10 cellular contexts compared by ENCODE assay signal in genomic region chr3:16400143-16400935, GRCh38.
A peak's percentile ranks its signal among the peaks of the same experiment; 100 is the strongest.
DNase-seq lines count a peak whose midpoint lies in the region; ATAC-seq and TF ChIP-seq lines count a peak whose summit lies in the region.
"Had no signal": no experiment of that assay in that cellular context is flagged by ENCODE, and none has a peak within 500 bp of the region (broad histone marks: within the 10 kb centered on the region; RNA-seq: fewer than 3 reads in every experiment).

No MANE protein-coding gene starts in this region.

- TF ChIP-seq CTCF in colonic mucosa (IDR thresholded peaks at IDR 0.05): no peak
- no peak for TF ChIP-seq CTCF in vagina (IDR thresholded peaks at IDR 0.05)

- DNase-seq in Right ventricle myocardium inferior (ENCODE audit: missing footprints) (no peak), cardiac septum (ENCODE audit: low spot score) (no peak), colonic mucosa (no peak), vagina (ENCODE audit: extremely low spot score in 2 of 2) (no peak), NCI-H748 (lab: John Stamatoyannopoulos, UW; ENCODE audit: unreplicated experiment) (no peak), GM03348 (ENCODE audit: low spot score) (no peak)
- no peak for DNase-seq in naive thymus-derived CD8-positive, alpha-beta T cell
- DNase-seq in stimulated activated CD8-positive, alpha-beta memory T cell treated with anti-CD3 and anti-CD28 coated beads, Interleukin-4, amount 100 ng/mL, for 48 hours: no peak
- DNase-seq: activated CD4-positive, alpha-beta T cell treated with anti-CD3 and anti-CD28 coated beads for 1 hour; stimulated activated CD4-positive, alpha-beta T cell treated with anti-CD3 and anti-CD28 coated beads, Interleukin-2, amount 100 ng/mL, for 24 hours had no signal

- H3K4me3 Mint-ChIP-seq in naive thymus-derived CD8-positive, alpha-beta T cell: no peak overlapping the region

- H3K9ac ChIP-seq in colonic mucosa (ENCODE audit: low read depth in 2 of 2, low read length in 2 of 2): no peak overlapping the region

- intact Hi-C loops in Right ventricle myocardium inferior (cut with DNase I) (no loop called here), cardiac septum (cut with DNase I) (no loop called here), colonic mucosa (cut with DNase I) (no loop called here), vagina (cut with DNase I) (no loop called here)

- H3K9me3 ChIP-seq in colonic mucosa (no peaks in the 10 kb centered on the region), vagina (no peaks in the 10 kb centered on the region)

- peak overlapping the region; percentile 27 for H3K27ac ChIP-seq in colonic mucosa
- H3K27ac ChIP-seq in vagina: peak overlapping the region; percentile 61

- POLR2A ChIA-PET in naive thymus-derived CD8-positive, alpha-beta T cell (lab: Charles Lee): no interaction called here

- TF ChIP-seq POLR2A in vagina (IDR thresholded peaks at IDR 0.05): no peak

- no peak overlapping the region for H3K4me3 ChIP-seq in colonic mucosa
- no peak overlapping the region for H3K4me3 ChIP-seq in vagina

- ATAC-seq in Right ventricle myocardium inferior: peak; percentile 21
- ATAC-seq in naive thymus-derived CD8-positive, alpha-beta T cell: no peak

- peaks cover 31 to 47% (median 37%) of the 10 kb centered on the region in 4 donors for H3K4me1 Mint-ChIP-seq in naive thymus-derived CD8-positive, alpha-beta T cell

- H3K9me3 Mint-ChIP-seq in naive thymus-derived CD8-positive, alpha-beta T cell: no peaks in the 10 kb centered on the region

- H3K36me3 ChIP-seq in colonic mucosa: no peaks in the 10 kb centered on the region
- H3K36me3 ChIP-seq in vagina: no peaks in the 10 kb centered on the region

- H3K27me3 ChIP-seq in colonic mucosa (no peaks in the 10 kb centered on the region), vagina (no peaks in the 10 kb centered on the region)

- no peaks in the 10 kb centered on the region for H3K4me1 ChIP-seq in colonic mucosa
- H3K4me1 ChIP-seq in vagina: peaks cover 30% of the 10 kb centered on the region

- no peaks in the 10 kb centered on the region for H3K27me3 Mint-ChIP-seq in naive thymus-derived CD8-positive, alpha-beta T cell

- peak overlapping the region; percentile 15 to 86 (median 70) for H3K27ac Mint-ChIP-seq in naive thymus-derived CD8-positive, alpha-beta T cell

- H3K36me3 Mint-ChIP-seq in naive thymus-derived CD8-positive, alpha-beta T cell: peaks cover 0 to 55% (median 28%) of the 10 kb centered on the region in 3 donors
